ENCODE assay signal across 9 cellular contexts in genomic region chr13:102805680-102806079, GRCh38.
"Had no signal": no experiment of that assay in that cellular context is flagged by ENCODE, and none has a peak within 500 bp of the region (broad histone marks: within the 10 kb centered on the region; RNA-seq: fewer than 3 reads in every experiment).

No MANE protein-coding gene starts in this region.

- H3K4me3 Mint-ChIP-seq: GM23338 had no signal

- DNase-seq: H7, IMR-90, KG1 had no signal

- H3K9me3 Mint-ChIP-seq: GM23338 had no signal

- H3K27ac Mint-ChIP-seq: GM23338 had no signal

- H2AFZ ChIP-seq: GM23338 had no signal

- FAIRE-seq: H1, HTR-8/SVneo, K562 had no signal

- H3K4me1 Mint-ChIP-seq: GM23338 had no signal

- ATAC-seq: GM23338, HCT116, K562 had no signal

- H3K4me2 ChIP-seq: GM23338 had no signal

- H3K4me3 ChIP-seq: GM23338, HAP-1, K562 had no signal
